Comparison of ENCODE assay signal across 27 cellular contexts in genomic region chr7:76354516-76354915, GRCh38. TPM values are rescaled to one million over a fixed set of nuclear protein-coding genes. Genes with fewer than 3 reads are reported as not detected.
A peak's percentile ranks its signal among the peaks of the same experiment; 100 is the strongest.
DNase-seq lines count a peak whose midpoint lies in the region; ATAC-seq and TF ChIP-seq lines count a peak whose summit lies in the region.
"Had no signal": no experiment of that assay in that cellular context is flagged by ENCODE, and none has a peak within 500 bp of the region (broad histone marks: within the 10 kb centered on the region; RNA-seq: fewer than 3 reads in every experiment).

No MANE protein-coding gene starts in this region.

- H3K36me3 Mint-ChIP-seq in chondrocyte (ENCODE audit: low read depth), result peaks cover 18% of the 10 kb centered on the region
- peaks cover 57% of the 10 kb centered on the region for H3K36me3 Mint-ChIP-seq in neural progenitor cell
- peaks cover 11% of the 10 kb centered on the region for H3K36me3 Mint-ChIP-seq in T-helper 17 cell (ENCODE audit: low read depth)

- H3F3A ChIP-seq in neural progenitor cell (ENCODE audit: low read depth), result peaks cover 19% of the 10 kb centered on the region

- no peak overlapping the region for H3K9ac ChIP-seq in BLaER1 treated with 17β-estradiol and CSF1 and Interleukin-3, amounts not matched to agents 10 nM and 100 nM
- H3K9ac ChIP-seq in HUES48 (ENCODE audit: low read depth, low read length) (no peak overlapping the region), neural progenitor cell (no peak overlapping the region)

- H3K4me3 ChIP-seq in BLaER1 treated with 17β-estradiol and CSF1 and Interleukin-3, amounts not matched to agents 10 nM and 100 nM, result peak overlapping the region in 2 of 10 experiments; percentile 1 to 99; a peak in 1 of 20 replicates
- H3K4me3 ChIP-seq in HUES48 (ENCODE audit: low read depth, low read length), result 0 out of 2 replicates have a peak overlapping the region, but pooled peaks have one; percentile 100
- peak overlapping the region; percentile 97 for H3K4me3 ChIP-seq in neural progenitor cell
- H3K4me3 ChIP-seq: body of pancreas, esophagus muscularis mucosa, sigmoid colon, thoracic aorta had no signal

- H3K4me3 Mint-ChIP-seq in chondrocyte (ENCODE audit: unreplicated experiment), result no peak overlapping the region
- H3K4me3 Mint-ChIP-seq in neural progenitor cell, result peak overlapping the region; percentile 18
- no peak overlapping the region for H3K4me3 Mint-ChIP-seq in T-helper 17 cell
- H3K4me3 Mint-ChIP-seq: activated CD4-positive, alpha-beta T cell treated with anti-CD3 and anti-CD28 coated beads for 36 hours had no signal

- no peaks in the 10 kb centered on the region for H3K27me3 Mint-ChIP-seq in chondrocyte (ENCODE audit: low read depth)
- H3K27me3 Mint-ChIP-seq in neural progenitor cell (ENCODE audit: insufficient read depth, low read depth), result no peaks in the 10 kb centered on the region
- H3K27me3 Mint-ChIP-seq in T-helper 17 cell, result no peaks in the 10 kb centered on the region
- H3K27me3 Mint-ChIP-seq: activated CD4-positive, alpha-beta T cell treated with anti-CD3 and anti-CD28 coated beads for 36 hours had no signal

- peaks cover 92% of the 10 kb centered on the region for H3K79me2 ChIP-seq in neural progenitor cell (ENCODE audit: low read depth)

- H3K9me3 Mint-ChIP-seq in chondrocyte (ENCODE audit: low read depth) (no peaks in the 10 kb centered on the region), neural progenitor cell (peaks cover 38% of the 10 kb centered on the region)
- H3K9me3 Mint-ChIP-seq: T-helper 2 cell treated with Interferon-gamma antibody and Interleukin-4, amounts not matched to agents 5 μg/mL and 100 μg/mL, for 36 hours had no signal

- peaks cover 20 to 73% (median 43%) of the 10 kb centered on the region in 10 experiments for H3K4me1 ChIP-seq in BLaER1 treated with 17β-estradiol and CSF1 and Interleukin-3, amounts not matched to agents 10 nM and 100 nM
- peaks cover 23% of the 10 kb centered on the region for H3K4me1 ChIP-seq in HUES48 (ENCODE audit: control insufficient read depth, insufficient read depth, low read length)
- peaks cover 26% of the 10 kb centered on the region for H3K4me1 ChIP-seq in neural progenitor cell

- H2AFZ ChIP-seq in neural progenitor cell (replicated peaks), result no peak overlapping the region

- peaks cover 62 to 84% (median 80%) of the 10 kb centered on the region in 11 experiments for H3K36me3 ChIP-seq in BLaER1 treated with 17β-estradiol and CSF1 and Interleukin-3, amounts not matched to agents 10 nM and 100 nM
- H3K36me3 ChIP-seq in HUES48 (ENCODE audit: control insufficient read depth, insufficient read depth, low read length) (peaks cover 56% of the 10 kb centered on the region), neural progenitor cell (peaks cover 35% of the 10 kb centered on the region)
- H3K36me3 ChIP-seq: thoracic aorta had no signal

- peaks cover 0 to 12% (median 4%) of the 10 kb centered on the region in 11 experiments; a peak in 5 of 22 replicates for H3K9me3 ChIP-seq in BLaER1 treated with 17β-estradiol and CSF1 and Interleukin-3, amounts not matched to agents 10 nM and 100 nM (replicated peaks in 1 of 11)
- H3K9me3 ChIP-seq in HUES48 (ENCODE audit: control insufficient read depth, insufficient read depth, low read length) (no peaks in the 10 kb centered on the region), neural progenitor cell (ENCODE audit: low read depth) (no peaks in the 10 kb centered on the region), T-helper 17 cell (ENCODE audit: control insufficient read depth, low read length, poor library complexity, severe bottlenecking) (no peaks in the 10 kb centered on the region)
- H3K9me3 ChIP-seq: body of pancreas, esophagus muscularis mucosa, sigmoid colon, thoracic aorta had no signal

- no peak overlapping the region for H3K27ac ChIP-seq in BLaER1 treated with 17β-estradiol and CSF1 and Interleukin-3, amounts not matched to agents 10 nM and 100 nM
- peak overlapping the region; percentile 46 for H3K27ac ChIP-seq in HUES48 (ENCODE audit: low read depth, low read length)
- no peak overlapping the region for H3K27ac ChIP-seq in neural progenitor cell
- H3K27ac ChIP-seq: body of pancreas, HL-60, sigmoid colon, thoracic aorta had no signal

- H3K27me3 ChIP-seq in BLaER1 treated with 17β-estradiol and CSF1 and Interleukin-3, amounts not matched to agents 10 nM and 100 nM, result no peaks in the 10 kb centered on the region
- H3K27me3 ChIP-seq in HUES48 (ENCODE audit: control insufficient read depth, insufficient read depth, low read length) (no peaks in the 10 kb centered on the region), neural progenitor cell (no peaks in the 10 kb centered on the region)
- H3K27me3 ChIP-seq: body of pancreas, esophagus muscularis mucosa, sigmoid colon had no signal

- H3K4me1 Mint-ChIP-seq in chondrocyte (ENCODE audit: low read depth) (peaks cover 62% of the 10 kb centered on the region), neural progenitor cell (peaks cover 14% of the 10 kb centered on the region), T-helper 17 cell (peaks cover 36% of the 10 kb centered on the region)

- ATAC-seq in T-helper 17 cell, result no peak
- no peak for ATAC-seq in GM21447 (IDR thresholded peaks at IDR 0.05; ENCODE audit: unreplicated experiment)
- no peak for ATAC-seq in GM21526 (IDR thresholded peaks at IDR 0.05; ENCODE audit: low FRiP score, unreplicated experiment)
- ATAC-seq: activated CD4-positive, alpha-beta T cell treated with anti-CD3 and anti-CD28 coated beads for 36 hours; body of pancreas had no signal

- DNase-seq in chondrocyte (ENCODE audit: low spot score) (peak; percentile 7), neural progenitor cell (ENCODE audit: low spot score) (no peak), KG1 (lab: John Stamatoyannopoulos, UW) (no peak), T-helper 17 cell (no peak)
- DNase-seq: activated CD4-positive, alpha-beta T cell treated with anti-CD3 and anti-CD28 coated beads for 36 hours; activated naive CD4-positive, alpha-beta T cell treated with Interleukin-2 at 50 U/mL for 16 hours; body of pancreas; Calu3; GF-D8; H7; head of caudate nucleus; KBM-7; kidney; NCI-H1092; NCI-H526; SIG-M5; stimulated activated CD4-positive, alpha-beta T cell treated with anti-CD3 and anti-CD28 coated beads, Interleukin-4, amount 100 ng/mL, for 1 hour had no signal

- peaks cover 82 to 92% (median 89%) of the 10 kb centered on the region in 11 experiments for H4K20me1 ChIP-seq in BLaER1 treated with 17β-estradiol and CSF1 and Interleukin-3, amounts not matched to agents 10 nM and 100 nM
- peaks cover 84% of the 10 kb centered on the region for H4K20me1 ChIP-seq in neural progenitor cell (ENCODE audit: low read depth)

- H3K27ac Mint-ChIP-seq in chondrocyte (ENCODE audit: unreplicated experiment), result peak overlapping the region; percentile 6
- H3K27ac Mint-ChIP-seq in neural progenitor cell, result no peak overlapping the region
- H3K27ac Mint-ChIP-seq in T-helper 17 cell, result no peak overlapping the region

- TF ChIP-seq CTCF in chondrocyte (IDR thresholded peaks at IDR 0.05) (no peak), neural progenitor cell (IDR thresholded peaks at IDR 0.05) (no peak)

- peak overlapping the region; percentile 13 to 96 (median 89); a peak in 19 of 22 replicates for H3K4me2 ChIP-seq in BLaER1 treated with 17β-estradiol and CSF1 and Interleukin-3, amounts not matched to agents 10 nM and 100 nM
- peak overlapping the region; percentile 9 for H3K4me2 ChIP-seq in neural progenitor cell

RNA-seq across cellular contexts. Expression of gene YWHAG, which starts 4.3 kb away (rescaled TPM):
- total RNA-seq in chondrocyte (195 to 208 TPM (median 205 TPM) in 3 replicates), neural progenitor cell (ENCODE audit: low replicate concordance) (179 and 190 TPM in 2 replicates), T-helper 17 cell (10 to 100 TPM; 26.0 to 32.7 TPM)

RNA-seq across cellular contexts. Expression of gene HSPB1, which starts 52.0 kb away (rescaled TPM):
- total RNA-seq in chondrocyte, result 1,313 to 1,335 TPM (median 1,322 TPM) in 3 replicates
- total RNA-seq in neural progenitor cell (ENCODE audit: low replicate concordance), result 9.7 and 20.8 TPM in 2 replicates
- 10 to 100 TPM; 25.8 to 33.2 TPM for total RNA-seq in T-helper 17 cell

RNA-seq across cellular contexts. Expression of gene SSC4D, which starts 55.0 kb away (rescaled TPM):
- 0.97 to 1.2 TPM (median 1.1 TPM) in 3 replicates for total RNA-seq in chondrocyte
- 0.43 and 6.8 TPM in 2 replicates for total RNA-seq in neural progenitor cell (ENCODE audit: low replicate concordance)
- not detected for total RNA-seq in T-helper 17 cell
- total RNA-seq: Calu3, mononuclear cell had no signal

Comparison
In these comparisons a context has a peak if more than half of its experiments do, and no peak if none do; other contexts are left out.
1. RNA of gene HSPB1, which starts 52.0 kb away (total RNA-seq): 1,313 to 1,335 TPM in chondrocyte; 25.8 to 33.2 TPM in T-helper 17 cell and 9.7 to 20.8 TPM in neural progenitor cell; every median in the first group is over 10 times any median in the second.